In the genomic region with DNA sequence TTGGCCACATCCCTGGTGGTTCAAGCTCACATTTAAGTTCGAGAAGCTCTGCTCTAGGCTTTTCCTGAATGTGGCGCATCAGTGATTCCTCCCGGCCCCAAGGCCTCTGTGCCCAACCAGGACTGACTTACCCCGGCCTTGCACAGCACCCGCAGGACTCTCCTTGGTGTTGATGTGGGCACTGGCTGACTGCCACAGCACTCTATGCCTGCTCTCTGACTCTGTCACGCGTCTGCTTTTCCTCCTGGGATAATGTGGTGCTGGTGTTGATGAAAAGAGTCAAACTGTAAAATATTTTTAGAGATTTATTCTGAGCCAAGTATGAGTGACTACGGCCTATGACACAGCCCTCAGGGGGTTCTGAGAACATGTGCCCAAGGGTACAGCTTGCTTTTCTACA, we compare ENCODE assay signal across 12 cellular contexts. TPM values are rescaled to one million over a fixed set of nuclear protein-coding genes. Genes with fewer than 3 reads are reported as not detected.
DNase-seq lines count a peak whose midpoint lies in the region; ATAC-seq and TF ChIP-seq lines count a peak whose summit lies in the region.
"Had no signal": no experiment of that assay in that cellular context is flagged by ENCODE, and none has a peak within 500 bp of the region (broad histone marks: within the 10 kb centered on the region; RNA-seq: fewer than 3 reads in every experiment).

No MANE protein-coding gene starts in this region.

- no peak overlapping the region for H3K4me3 Mint-ChIP-seq in activated CD4-positive, alpha-beta T cell treated with anti-CD3 and anti-CD28 coated beads, Interleukin-2, amount 10 ng/mL, durations not matched to agents 7 days and 5 days

- DNase-seq in H4 (ENCODE audit: low spot score), result peak; percentile 80
- DNase-seq in brain microvascular endothelial cell, result peak; percentile 9
- no peak for DNase-seq in lung (ENCODE audit: low spot score)
- DNase-seq in testis, result peak; percentile 48
- no peak for DNase-seq in activated CD4-positive, alpha-beta T cell treated with anti-CD3 and anti-CD28 coated beads, Interleukin-2, amount 10 ng/mL, durations not matched to agents 7 days and 5 days
- no peak for DNase-seq in SIG-M5 treated with dmso at 0.1 percent for 504 hours (lab: John Stamatoyannopoulos, UW; ENCODE audit: unreplicated experiment)
- DNase-seq: Calu3; effector CD4-positive, alpha-beta T cell; NCI-H2107 had no signal

- peaks cover 34% of the 10 kb centered on the region for H3K4me1 Mint-ChIP-seq in activated CD4-positive, alpha-beta T cell treated with anti-CD3 and anti-CD28 coated beads, Interleukin-2, amount 10 ng/mL, durations not matched to agents 7 days and 5 days

- no peaks in the 10 kb centered on the region for H3K9me3 Mint-ChIP-seq in activated CD4-positive, alpha-beta T cell treated with anti-CD3 and anti-CD28 coated beads, Interleukin-2, amount 10 ng/mL, durations not matched to agents 7 days and 5 days

- H3K4me1 ChIP-seq in lung (ENCODE audit: control insufficient read depth in 2 of 2, insufficient read depth in 2 of 2, low read length in 2 of 2), result no peaks in the 10 kb centered on the region
- H3K4me1 ChIP-seq in testis, result no peaks in the 10 kb centered on the region

- TF ChIP-seq POLR2A in testis (IDR thresholded peaks at IDR 0.05), result no peak

- 30 to 57% methylated on average over 8 of the region's 8 CpGs for WGBS in lung, 2 donors
- WGBS in testis, 2 donors, result 69 to 88% methylated on average over 8 of the region's 8 CpGs

- no peaks in the 10 kb centered on the region for H3K27me3 ChIP-seq in brain microvascular endothelial cell (replicated peaks)
- H3K27me3 ChIP-seq in lung (ENCODE audit: control insufficient read depth, insufficient read depth), result no peaks in the 10 kb centered on the region
- no peaks in the 10 kb centered on the region for H3K27me3 ChIP-seq in testis

- POLR2A ChIA-PET in activated CD4-positive, alpha-beta T cell treated with anti-CD3 and anti-CD28 coated beads, Interleukin-2, amount 10 ng/mL, durations not matched to agents 7 days and 5 days (lab: Charles Lee), result no interaction called here

- intact Hi-C loops in testis (cut with DNase I; ENCODE audit: low total_unique reads), result no loop called here

- CTCF ChIA-PET in activated CD4-positive, alpha-beta T cell treated with anti-CD3 and anti-CD28 coated beads, Interleukin-2, amount 10 ng/mL, durations not matched to agents 7 days and 5 days (lab: Charles Lee), result interaction anchor here (0.8 kb wide), 1 partner anchor 236 kb away, joined by 3 read pairs; no protein-coding TSS in a partner anchor

- peaks cover 31% of the 10 kb centered on the region for H3K27me3 Mint-ChIP-seq in activated CD4-positive, alpha-beta T cell treated with anti-CD3 and anti-CD28 coated beads, Interleukin-2, amount 10 ng/mL, durations not matched to agents 7 days and 5 days

- TF ChIP-seq CTCF in brain microvascular endothelial cell (IDR thresholded peaks at IDR 0.05; ENCODE audit: low read depth, low read length, missing control alignments), result no peak
- TF ChIP-seq CTCF in lung (IDR thresholded peaks at IDR 0.05; ENCODE audit: control extremely low read depth, extremely low read depth), result no peak
- TF ChIP-seq CTCF in testis (IDR thresholded peaks at IDR 0.05), result no peak

- ATAC-seq in lung (ENCODE audit: insufficient read depth, low FRiP score) (peak; percentile 7), HG03045 (IDR thresholded peaks at IDR 0.05; ENCODE audit: unreplicated experiment) (no peak), HG03469 (IDR thresholded peaks at IDR 0.05; ENCODE audit: unreplicated experiment) (no peak)

- H3K36me3 Mint-ChIP-seq in activated CD4-positive, alpha-beta T cell treated with anti-CD3 and anti-CD28 coated beads, Interleukin-2, amount 10 ng/mL, durations not matched to agents 7 days and 5 days (ENCODE audit: low read depth), result peaks cover 1% of the 10 kb centered on the region

- H3K36me3 ChIP-seq in brain microvascular endothelial cell (replicated peaks), result no peaks in the 10 kb centered on the region
- no peaks in the 10 kb centered on the region for H3K36me3 ChIP-seq in lung (ENCODE audit: control insufficient read depth in 2 of 2, insufficient read depth in 2 of 2, low read length in 2 of 2)
- H3K36me3 ChIP-seq in testis (ENCODE audit: low read depth, missing control alignments), result no peaks in the 10 kb centered on the region

- H3K9me3 ChIP-seq in lung (ENCODE audit: control insufficient read depth in 2 of 2, insufficient read depth in 1 of 2, low read length in 1 of 2) (no peaks in the 10 kb centered on the region), testis (no peaks in the 10 kb centered on the region)

- H3K4me3 ChIP-seq in brain microvascular endothelial cell (ENCODE audit: low read depth, low read length) (no peak overlapping the region), lung (no peak overlapping the region), testis (no peak overlapping the region)

- in situ Hi-C loops in brain microvascular endothelial cell (cut with HindIII; ENCODE audit: low pct_ligation_motif_present, low sequenced_read_pairs), result no loop called here

- no peak overlapping the region for H3K27ac Mint-ChIP-seq in activated CD4-positive, alpha-beta T cell treated with anti-CD3 and anti-CD28 coated beads, Interleukin-2, amount 10 ng/mL, durations not matched to agents 7 days and 5 days

- H3K27ac ChIP-seq in brain microvascular endothelial cell (no peak overlapping the region), lung (ENCODE audit: low read depth in 1 of 2, low read length in 1 of 2) (no peak overlapping the region), testis (no peak overlapping the region)

RNA-seq across cellular contexts. Expression of a gene that starts 15.4 kb away (rescaled TPM):
- total RNA-seq in H4 (2014; rRNA removed; shearing (Covaris generic)), result 0.47 and 1.7 TPM in 2 replicates
- total RNA-seq in lung (1 to 10 TPM in 1 of 2 donors, under 1 TPM in 1; 0.92 to 2.8 TPM), testis (10 to 100 TPM; 74.1 to 90.5 TPM)
- polyA plus RNA-seq in lung (1 to 10 TPM in 1 of 2 donors, under 1 TPM in 1; 0.16 to 2.1 TPM), testis (ENCODE audit: insufficient read depth, low read depth, low replicate concordance) (230 TPM)
- not detected for total RNA-seq in activated CD4-positive, alpha-beta T cell treated with anti-CD3 and anti-CD28 coated beads, Interleukin-2, amount 10 ng/mL, durations not matched to agents 7 days and 5 days

RNA-seq across cellular contexts. Expression of a gene that starts 44.0 kb away (rescaled TPM):
- total RNA-seq in H4 (2014; rRNA removed; shearing (Covaris generic)), result 1.9 TPM in 2 replicates
- total RNA-seq in lung (10 to 100 TPM; 10.0 to 29.3 TPM), testis (10 to 100 TPM in 1 of 2 donors, 1 to 10 TPM in 1; 8.8 to 11.7 TPM)
- polyA plus RNA-seq in lung (1 to 10 TPM; 3.7 to 4.6 TPM), testis (ENCODE audit: insufficient read depth, low read depth, low replicate concordance) (4.1 TPM)
- total RNA-seq in activated CD4-positive, alpha-beta T cell treated with anti-CD3 and anti-CD28 coated beads, Interleukin-2, amount 10 ng/mL, durations not matched to agents 7 days and 5 days, result 1 to 10 TPM; 3.4 to 5.7 TPM

RNA-seq across cellular contexts. Expression of a gene that starts 58.7 kb away (rescaled TPM):
- not detected in 2 replicates for total RNA-seq in H4 (2014; rRNA removed; shearing (Covaris generic))
- not detected for total RNA-seq in lung
- under 1 TPM in 1 of 2 donors, not detected in 1; 0.05 TPM for polyA plus RNA-seq in lung
- 1 to 10 TPM; 1.4 to 2.2 TPM for total RNA-seq in testis
- 0.75 TPM for polyA plus RNA-seq in testis (ENCODE audit: insufficient read depth, low read depth, low replicate concordance)
- not detected for total RNA-seq in activated CD4-positive, alpha-beta T cell treated with anti-CD3 and anti-CD28 coated beads, Interleukin-2, amount 10 ng/mL, durations not matched to agents 7 days and 5 days
- total RNA-seq: Calu3, mononuclear cell had no signal

Comparison
In these comparisons a context has a peak if more than half of its experiments do, and no peak if none do; other contexts are left out.
1. DNase-seq: peak in H4 (single experiment), brain microvascular endothelial cell (single experiment) and testis (single experiment); none in lung (single experiment), activated CD4-positive, alpha-beta T cell treated with anti-CD3 and anti-CD28 coated beads, Interleukin-2, amount 10 ng/mL, durations not matched to agents 7 days and 5 days (single experiment) and SIG-M5 treated with dmso at 0.1 percent for 504 hours (single experiment).
2. RNA of a gene that starts 15.4 kb away (total RNA-seq): 74.1 to 90.5 TPM in testis; 0.92 to 2.8 TPM in lung, 0.47 to 1.7 TPM in H4 and not detected in activated CD4-positive, alpha-beta T cell treated with anti-CD3 and anti-CD28 coated beads, Interleukin-2, amount 10 ng/mL, durations not matched to agents 7 days and 5 days; every median in the first group is over 10 times any median in the second.